ENCODE assay signal across 10 cellular contexts in the genomic region with DNA sequence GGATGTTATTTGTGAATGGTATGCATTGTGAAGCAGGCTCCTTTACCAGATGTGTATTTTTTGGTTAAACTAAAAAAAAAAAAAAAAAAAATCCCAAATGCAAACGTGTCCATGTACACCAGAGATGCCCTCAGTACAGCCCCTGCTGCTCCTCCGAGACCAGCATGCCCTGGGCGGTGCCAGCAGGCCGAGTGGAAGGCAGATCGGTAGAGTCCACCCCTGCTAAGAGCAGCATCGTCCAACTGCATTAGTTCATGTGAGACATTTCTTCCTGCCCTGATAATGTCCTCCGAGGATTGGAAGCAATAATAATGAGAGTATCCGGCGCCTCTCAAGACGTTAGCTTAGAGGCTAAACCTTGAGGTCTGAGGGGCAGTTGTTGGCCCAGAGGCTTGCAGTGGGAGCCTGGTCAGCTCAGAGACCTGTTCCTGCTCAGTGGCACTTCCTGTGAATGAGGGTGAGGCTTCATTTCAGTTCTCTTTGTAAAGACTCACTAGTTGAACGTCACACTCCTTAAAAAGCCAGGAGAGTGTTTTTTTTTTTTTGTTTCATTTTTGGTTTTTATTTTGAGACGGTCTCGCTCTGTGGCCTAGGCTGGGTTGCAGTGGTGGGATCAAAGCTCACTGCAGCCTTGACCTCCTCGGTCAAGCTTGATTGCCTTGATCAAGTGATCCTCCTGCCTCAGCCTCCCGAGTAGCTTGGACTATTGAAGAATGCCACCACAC. TPM values are rescaled to one million over a fixed set of nuclear protein-coding genes. Genes with fewer than 3 reads are reported as not detected.
A peak's percentile ranks its signal among the peaks of the same experiment; 100 is the strongest.
DNase-seq lines count a peak whose midpoint lies in the region; ATAC-seq lines count a peak whose summit lies in the region.
"Had no signal": no experiment of that assay in that cellular context is flagged by ENCODE, and none has a peak within 500 bp of the region (broad histone marks: within the 10 kb centered on the region; RNA-seq: fewer than 3 reads in every experiment).

No MANE protein-coding gene starts in this region.

- H3K27ac Mint-ChIP-seq in naive B cell, result peak overlapping the region in 5 of 6 donors; percentile 36 to 89 (median 72)

- H3K36me3 Mint-ChIP-seq in naive B cell, result peaks cover 0 to 4% of the 10 kb centered on the region in 2 donors

- DNase-seq in naive B cell (no peak), middle frontal gyrus (ENCODE audit: extremely low spot score, low spot score) (no peak), SW 1271 (lab: John Stamatoyannopoulos, UW) (no peak), DMS53 treated with DMSO at 0.1 percent for 48 hours (lab: John Stamatoyannopoulos, UW; ENCODE audit: unreplicated experiment) (no peak), mucosa of gallbladder (ENCODE audit: low spot score) (no peak)
- DNase-seq: SIG-M5 had no signal

- peak; percentile 81 for ATAC-seq in GM18511 (IDR thresholded peaks at IDR 0.05; ENCODE audit: unreplicated experiment)
- peak; percentile 66 for ATAC-seq in GM21515 (IDR thresholded peaks at IDR 0.05; ENCODE audit: unreplicated experiment)
- peak; percentile 72 for ATAC-seq in HG03558 (IDR thresholded peaks at IDR 0.05; ENCODE audit: extremely low read depth, unreplicated experiment)
- peak; percentile 68 to 80 for ATAC-seq in naive B cell (ENCODE audit: low read depth in 2 of 2)
- ATAC-seq: HCT116 had no signal

- H3K27me3 Mint-ChIP-seq in naive B cell, result no peaks in the 10 kb centered on the region

- H3K4me3 Mint-ChIP-seq in naive B cell, result peak overlapping the region in 1 of 8 donors; percentile 29

- peaks cover 26 to 31% (median 27%) of the 10 kb centered on the region in 3 donors for H3K4me1 Mint-ChIP-seq in naive B cell

- H3K9me3 Mint-ChIP-seq in naive B cell, result no peaks in the 10 kb centered on the region

RNA-seq across cellular contexts. Expression of a gene that starts 5.6 kb away (rescaled TPM):
- polyA plus RNA-seq in naive B cell (ENCODE audit: low read depth in 6 of 6), result 10 to 100 TPM; 40.3 to 85.1 (median 43.9) TPM
- 26.6 TPM for total RNA-seq in mucosa of gallbladder
